27 cellular contexts compared by ENCODE assay signal in the genomic region with DNA sequence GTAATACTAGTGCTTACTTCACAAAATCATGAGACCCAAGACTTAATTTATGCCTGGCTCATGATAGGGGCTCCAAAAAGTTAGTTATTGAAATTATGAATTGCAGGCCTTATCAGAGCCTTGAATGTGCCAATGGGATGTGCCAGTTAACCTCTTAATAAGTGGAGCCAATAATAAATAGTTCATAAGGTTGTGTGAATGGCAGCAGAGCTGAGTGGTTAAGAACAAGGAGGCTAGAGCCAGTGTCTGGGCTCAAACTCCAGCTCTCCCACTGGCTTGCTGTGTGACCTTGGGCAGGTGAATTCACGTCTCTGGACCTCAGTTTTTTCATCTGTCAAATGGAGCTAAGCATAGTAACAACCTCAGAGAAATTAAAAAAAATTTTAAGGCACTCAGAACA.
"Had no signal": no experiment of that assay in that cellular context is flagged by ENCODE, and none has a peak within 500 bp of the region (broad histone marks: within the 10 kb centered on the region; RNA-seq: fewer than 3 reads in every experiment).

No MANE protein-coding gene starts in this region.

- H3K27me3 ChIP-seq: testis, thyroid gland, upper lobe of left lung, uterus, vagina had no signal

- H3K4me1 ChIP-seq: stomach, suprapubic skin, testis, thyroid gland, transverse colon, upper lobe of left lung, upper lobe of right lung, uterus, vagina had no signal

- H3K36me3 ChIP-seq: stomach, suprapubic skin, thoracic aorta, thyroid gland, tibial artery, tibial nerve, transverse colon, upper lobe of left lung, upper lobe of right lung, uterus, vagina had no signal

- ATAC-seq: stimulated activated effector memory CD8-positive, alpha-beta T cell treated with anti-CD3 and anti-CD28 coated beads, Interleukin-12 subunit alpha, Interleukin-12 subunit beta, amount 100 ng/mL, for 72 hours; stimulated activated memory B cell treated with anti-CD40 and anti-IgM and Interleukin-4, amounts not matched to agents 10 μg/mL and 1 μg/mL and 100 μg/mL, for 72 hours; stimulated activated naive B cell treated with anti-CD40 and anti-IgM and Interleukin-4, amounts not matched to agents 10 μg/mL and 1 μg/mL and 100 μg/mL, for 72 hours; stimulated activated naive CD8-positive, alpha-beta T cell treated with anti-CD3 and anti-CD28 coated beads, Interleukin-15, amount 100 ng/mL, for 72 hours; stimulated activated naive CD8-positive, alpha-beta T cell treated with anti-CD3 and anti-CD28 coated beads, Interleukin-15, Interleukin-2, amounts not matched to agents 100 U/mL and 50 U/mL, for 24 hours; upper lobe of right lung had no signal

- H3K9me3 ChIP-seq: stomach, suprapubic skin, testis, thoracic aorta, thyroid gland, tibial artery, tibial nerve, transverse colon, upper lobe of left lung, upper lobe of right lung, uterus, vagina had no signal

- H3K4me3 ChIP-seq: stomach, suprapubic skin, testis, thoracic aorta, thyroid gland, tibial artery, tibial nerve, transverse colon, upper lobe of left lung, upper lobe of right lung, uterus, vagina had no signal

- H3K27ac ChIP-seq: stomach, suprapubic skin, testis, thoracic aorta, thyroid gland, tibial artery, tibial nerve, transverse colon, upper lobe of left lung, upper lobe of right lung, uterus, vagina had no signal

- FAIRE-seq: urothelium cell line had no signal

- DNase-seq: stimulated activated CD4-positive, alpha-beta T cell treated with anti-CD3 and anti-CD28 coated beads, Interleukin-2, amount 100 ng/mL, for 48 hours; stimulated activated CD4-positive, alpha-beta T cell treated with anti-CD3 and anti-CD28 coated beads, Interleukin-4, amount 100 ng/mL, for 1 hour; stimulated activated CD4-positive, alpha-beta T cell treated with anti-CD3 and anti-CD28 coated beads, Interleukin-4, amount 100 ng/mL, for 24 hours; stimulated activated CD4-positive, alpha-beta T cell treated with anti-CD3 and anti-CD28 coated beads, Interleukin-4, amount 100 ng/mL, for 4 hours; stimulated activated CD8-positive, alpha-beta memory T cell treated with anti-CD3 and anti-CD28 coated beads, Interleukin-4, amount 100 ng/mL, for 48 hours; stimulated activated naive B cell treated with anti-CD40 and anti-IgM and Interleukin-4, amounts not matched to agents 10 μg/mL and 1 μg/mL and 100 μg/mL, for 72 hours; stimulated activated naive CD4-positive, alpha-beta T cell; stimulated activated naive CD4-positive, alpha-beta T cell treated with Interleukin-2 at 50 U/mL for 16 hours; stimulated activated naive CD8-positive, alpha-beta T cell treated with anti-CD3 and anti-CD28 coated beads, Interleukin-15, amount 100 ng/mL, for 72 hours; stimulated activated naive CD8-positive, alpha-beta T cell treated with anti-CD3 and anti-CD28 coated beads, Interleukin-15, Interleukin-2, amounts not matched to agents 100 U/mL and 50 U/mL, for 24 hours; stomach; substantia nigra; testis; thyroid gland; tibial artery; transverse colon; trophoblast cell; upper lobe of left lung; upper lobe of right lung; uterus had no signal
